In genomic region chr17:79294459-79295071, GRCh38 we compare ENCODE assay signal across 8 cellular contexts.
DNase-seq lines count a peak whose midpoint lies in the region; ATAC-seq lines count a peak whose summit lies in the region.

No MANE protein-coding gene starts in this region.

- H3K27ac Mint-ChIP-seq in CD4-positive, alpha-beta memory T cell = no peak overlapping the region
- H3K27ac Mint-ChIP-seq in activated naive CD4-positive, alpha-beta T cell treated with anti-CD3 and anti-CD28 coated beads, Interleukin-2, amount 10 ng/mL, durations not matched to agents 7 days and 5 days = no peak overlapping the region

- POLR2A ChIA-PET in CD4-positive, alpha-beta memory T cell (lab: Charles Lee; ENCODE audit: partially characterized antibody) = no interaction called here

- no peaks in the 10 kb centered on the region for H3K4me1 Mint-ChIP-seq in CD4-positive, alpha-beta memory T cell
- no peaks in the 10 kb centered on the region for H3K4me1 Mint-ChIP-seq in activated naive CD4-positive, alpha-beta T cell treated with anti-CD3 and anti-CD28 coated beads, Interleukin-2, amount 10 ng/mL, durations not matched to agents 7 days and 5 days

- no peaks in the 10 kb centered on the region for H3K27me3 ChIP-seq in CD4-positive, alpha-beta memory T cell (ENCODE audit: insufficient read depth, low read length)

- peak in 4 of 5 donors; percentile 6 to 23 (median 19) for DNase-seq in CD4-positive, alpha-beta memory T cell
- peak; percentile 40 for DNase-seq in NOMO-1 treated with DMSO at 0.1 percent for 48 hours (lab: John Stamatoyannopoulos, UW; ENCODE audit: unreplicated experiment)
- DNase-seq in activated naive CD4-positive, alpha-beta T cell treated with anti-CD3 and anti-CD28 coated beads, Interleukin-2, amount 10 ng/mL, durations not matched to agents 7 days and 5 days = peak; percentile 79
- peak; percentile 66 for DNase-seq in iPS DF 4.7 (ENCODE audit: extremely low read depth, low spot score)
- peak; percentile 22 for DNase-seq in stimulated activated CD4-positive, alpha-beta T cell treated with anti-CD3 and anti-CD28 coated beads, Interleukin-4, amount 100 ng/mL, for 24 hours
- no peak for DNase-seq in central memory CD4-positive, alpha-beta T cell
- DNase-seq in SHP77 treated with DMSO at 0.1 percent for 48 hours (lab: John Stamatoyannopoulos, UW) = no peak

- H3K27me3 Mint-ChIP-seq in CD4-positive, alpha-beta memory T cell = peaks cover 15 to 37% of the 10 kb centered on the region in 2 donors
- peaks cover 12% of the 10 kb centered on the region for H3K27me3 Mint-ChIP-seq in activated naive CD4-positive, alpha-beta T cell treated with anti-CD3 and anti-CD28 coated beads, Interleukin-2, amount 10 ng/mL, durations not matched to agents 7 days and 5 days

- CTCF ChIA-PET in CD4-positive, alpha-beta memory T cell (lab: Charles Lee; ENCODE audit: partially characterized antibody) = no interaction called here
- CTCF ChIA-PET in activated naive CD4-positive, alpha-beta T cell treated with anti-CD3 and anti-CD28 coated beads, Interleukin-2, amount 10 ng/mL, durations not matched to agents 7 days and 5 days (lab: Charles Lee) = no interaction called here

- no peaks in the 10 kb centered on the region for H3K36me3 Mint-ChIP-seq in CD4-positive, alpha-beta memory T cell
- no peaks in the 10 kb centered on the region for H3K36me3 Mint-ChIP-seq in activated naive CD4-positive, alpha-beta T cell treated with anti-CD3 and anti-CD28 coated beads, Interleukin-2, amount 10 ng/mL, durations not matched to agents 7 days and 5 days

- H3K9me3 Mint-ChIP-seq in CD4-positive, alpha-beta memory T cell = peaks cover 0 to 6% (median 0%) of the 10 kb centered on the region in 8 donors
- H3K9me3 Mint-ChIP-seq in activated naive CD4-positive, alpha-beta T cell treated with anti-CD3 and anti-CD28 coated beads, Interleukin-2, amount 10 ng/mL, durations not matched to agents 7 days and 5 days = no peaks in the 10 kb centered on the region

- no peaks in the 10 kb centered on the region for H3K9me3 ChIP-seq in CD4-positive, alpha-beta memory T cell (ENCODE audit: control insufficient read depth in 1 of 2, low read length in 2 of 2)

- no peak overlapping the region for H3K4me3 ChIP-seq in CD4-positive, alpha-beta memory T cell (ENCODE audit: low read length in 2 of 2)

- H3K27ac ChIP-seq in CD4-positive, alpha-beta memory T cell (ENCODE audit: low read depth, low read length) = no peak overlapping the region

- intact Hi-C loops in CD4-positive, alpha-beta memory T cell (cut with micrococcal nuclease) = no loop called here

- no peak for ATAC-seq in GM18867 (IDR thresholded peaks at IDR 0.05; ENCODE audit: unreplicated experiment)

- no peak overlapping the region for H3K4me3 Mint-ChIP-seq in CD4-positive, alpha-beta memory T cell
- no peak overlapping the region for H3K4me3 Mint-ChIP-seq in activated naive CD4-positive, alpha-beta T cell treated with anti-CD3 and anti-CD28 coated beads, Interleukin-2, amount 10 ng/mL, durations not matched to agents 7 days and 5 days

- H3K36me3 ChIP-seq in CD4-positive, alpha-beta memory T cell (ENCODE audit: insufficient read depth, low read length) = no peaks in the 10 kb centered on the region

- no peaks in the 10 kb centered on the region for H3K4me1 ChIP-seq in CD4-positive, alpha-beta memory T cell (ENCODE audit: insufficient read depth, low read length)

Comparison
In these comparisons a context has a peak if more than half of its experiments do, and no peak if none do; other contexts are left out.
1. DNase-seq: peak in CD4-positive, alpha-beta memory T cell (4 of 5), NOMO-1 treated with DMSO at 0.1 percent for 48 hours (single experiment), activated naive CD4-positive, alpha-beta T cell treated with anti-CD3 and anti-CD28 coated beads, Interleukin-2, amount 10 ng/mL, durations not matched to agents 7 days and 5 days (single experiment), iPS DF 4.7 (single experiment) and stimulated activated CD4-positive, alpha-beta T cell treated with anti-CD3 and anti-CD28 coated beads, Interleukin-4, amount 100 ng/mL, for 24 hours (single experiment); none in central memory CD4-positive, alpha-beta T cell (single experiment) and SHP77 treated with DMSO at 0.1 percent for 48 hours (single experiment).